Comparison of ENCODE assay signal across 2 cellular contexts in genomic region chr22:22944268-22944985, GRCh38.
TF ChIP-seq lines count a peak whose summit lies in the region.

No MANE protein-coding gene starts in this region.

TF ChIP-seq in K562, 482 proteins besides CTCF, POLR2A, EP300 and RAD21:
- no peak for TF ChIP-seq ZBTB43 (CRISPR knock-in tag; IDR thresholded peaks at IDR 0.05)
- no peak for TF ChIP-seq REST (CRISPR knock-in tag; IDR thresholded peaks at IDR 0.05; ENCODE audit: low read depth)
- peak; percentile 28; the same call in 1 of the 2 replicates for TF ChIP-seq ZNF184 (CRISPR knock-in tag; IDR thresholded peaks at IDR 0.05)
- no peak for TF ChIP-seq ZNF12 (CRISPR knock-in tag; IDR thresholded peaks at IDR 0.05)
- TF ChIP-seq MLX (CRISPR knock-in tag; conservative IDR thresholded peaks at IDR 0.05) = peak in 1 of 2 experiments; percentile 60; a peak in 1 of 4 replicates
- TF ChIP-seq SREBF2 (CRISPR knock-in tag; IDR thresholded peaks at IDR 0.05) = no peak
TF ChIP-seq in K562: peak in this region for 2.

TF ChIP-seq in SK-N-SH, 30 proteins besides CTCF, POLR2A, EP300 and RAD21:
- TF ChIP-seq RFX5 (IDR thresholded peaks at IDR 0.05; ENCODE audit: low read length) = no peak
- TF ChIP-seq CHD2 (IDR thresholded peaks at IDR 0.05; ENCODE audit: low read length, partially characterized antibody) = no peak
- TF ChIP-seq GABPA (IDR thresholded peaks at IDR 0.05; ENCODE audit: low read depth) = no peak
- no peak for TF ChIP-seq USF2 (IDR thresholded peaks at IDR 0.05; ENCODE audit: borderline replicate concordance, low read depth, low read length)
- TF ChIP-seq NFIC (IDR thresholded peaks at IDR 0.05; ENCODE audit: borderline replicate concordance) = no peak
- no peak for TF ChIP-seq MAX (IDR thresholded peaks at IDR 0.05; ENCODE audit: low read depth)
- no peak for TF ChIP-seq SIN3A (IDR thresholded peaks at IDR 0.05; ENCODE audit: borderline replicate concordance, low read depth, low read length)
- no peak for TF ChIP-seq ZBTB33 (IDR thresholded peaks at IDR 0.05; ENCODE audit: borderline replicate concordance, low read depth)
- no peak for TF ChIP-seq GATA2 (CRISPR knock-in tag; IDR thresholded peaks at IDR 0.05)
- no peak for TF ChIP-seq MXI1 (IDR thresholded peaks at IDR 0.05; ENCODE audit: low read depth, low read length)
- no peak for TF ChIP-seq PBX3 (IDR thresholded peaks at IDR 0.05)
- TF ChIP-seq IRF3 (IDR thresholded peaks at IDR 0.05; ENCODE audit: low read depth, low read length) = no peak
